Comparison of ENCODE assay signal across 16 cellular contexts in the genomic region with DNA sequence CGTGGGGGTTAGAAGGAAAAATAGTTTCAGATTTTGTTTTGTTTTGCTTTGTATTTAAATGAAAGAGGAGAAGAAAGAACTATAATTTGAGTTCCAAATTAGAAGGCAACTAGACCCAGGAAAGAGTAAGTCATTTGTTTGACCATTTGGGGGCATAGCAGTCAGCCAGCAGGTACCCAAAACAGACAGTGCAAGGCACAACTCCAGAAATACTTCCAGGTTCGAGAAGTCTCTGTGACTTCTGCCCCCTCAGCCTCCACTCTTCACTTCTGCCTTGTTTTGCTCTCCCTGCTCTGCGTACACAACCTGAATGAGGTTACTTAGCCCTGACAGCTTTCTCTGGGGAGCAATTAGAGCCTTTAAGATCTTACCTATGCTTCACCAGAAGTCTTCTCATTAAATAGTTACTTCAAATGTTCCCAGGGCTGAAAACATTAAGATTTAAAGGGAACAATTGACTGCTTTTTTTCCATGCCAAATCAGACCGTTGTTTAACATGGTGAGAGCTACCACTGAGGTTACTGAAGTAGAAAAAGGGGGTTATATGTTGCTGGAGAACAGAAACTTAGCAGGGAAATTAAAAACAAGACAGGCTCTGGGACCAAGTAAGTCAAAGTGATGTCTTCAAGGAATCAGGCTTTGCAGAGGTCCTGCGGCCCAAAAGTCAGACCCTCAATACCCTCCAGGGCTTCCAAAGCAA.
DNase-seq lines count a peak whose midpoint lies in the region; ATAC-seq and TF ChIP-seq lines count a peak whose summit lies in the region.
"Had no signal": no experiment of that assay in that cellular context is flagged by ENCODE, and none has a peak within 500 bp of the region (broad histone marks: within the 10 kb centered on the region; RNA-seq: fewer than 3 reads in every experiment).

No MANE protein-coding gene starts in this region.

- H3K9me2 ChIP-seq in SU-DHL-6 (replicated peaks; ENCODE audit: insufficient read depth, low read length) = no peaks in the 10 kb centered on the region

- H3K79me2 ChIP-seq in SU-DHL-6 (ENCODE audit: insufficient read depth, low read length) = no peaks in the 10 kb centered on the region

- H3K4me2 ChIP-seq in SU-DHL-6 (ENCODE audit: low read depth, low read length, poor library complexity, severe bottlenecking) = peak overlapping the region; percentile 54

- peak overlapping the region; percentile 56 for H2AFZ ChIP-seq in SU-DHL-6 (ENCODE audit: low read depth, low read length, severe bottlenecking)
- H2AFZ ChIP-seq: GM23248 had no signal

- H3K27ac ChIP-seq in SU-DHL-6 (ENCODE audit: low read depth, low read length) (peak overlapping the region; percentile 74), transverse colon (no peak overlapping the region)
- H3K27ac ChIP-seq: GM23248, ovary had no signal

- no peak for TF ChIP-seq EP300 in transverse colon (IDR thresholded peaks at IDR 0.05; ENCODE audit: low read depth)

- H3K27me3 Mint-ChIP-seq in CD14-positive monocyte (ENCODE audit: low read depth in 3 of 3) = no peaks in the 10 kb centered on the region
- H3K27me3 Mint-ChIP-seq: activated CD8-positive, alpha-beta memory T cell treated with anti-CD3 and anti-CD28 coated beads, Interleukin-2, amount 10 ng/mL, durations not matched to agents 7 days and 5 days had no signal

- H3K4me3 Mint-ChIP-seq in CD14-positive monocyte = peak overlapping the region in 1 of 2 donors; percentile 37
- H3K4me3 Mint-ChIP-seq: activated CD8-positive, alpha-beta memory T cell treated with anti-CD3 and anti-CD28 coated beads, Interleukin-2, amount 10 ng/mL, durations not matched to agents 7 days and 5 days; stimulated activated effector memory CD8-positive, alpha-beta T cell treated with anti-CD3 and anti-CD28 coated beads, Interleukin-12 subunit alpha, Interleukin-12 subunit beta, amount 100 ng/mL, for 72 hours had no signal

- H3K27ac Mint-ChIP-seq in CD14-positive monocyte = peak overlapping the region; percentile 43 to 88 (median 79)
- H3K27ac Mint-ChIP-seq: activated CD8-positive, alpha-beta memory T cell treated with anti-CD3 and anti-CD28 coated beads, Interleukin-2, amount 10 ng/mL, durations not matched to agents 7 days and 5 days; stimulated activated effector memory CD8-positive, alpha-beta T cell treated with anti-CD3 and anti-CD28 coated beads, Interleukin-12 subunit alpha, Interleukin-12 subunit beta, amount 100 ng/mL, for 72 hours had no signal

- no peaks in the 10 kb centered on the region for H3K4me1 ChIP-seq in transverse colon

- no peaks in the 10 kb centered on the region for H3K9me3 ChIP-seq in SU-DHL-6 (ENCODE audit: insufficient read depth, low read length)
- H3K9me3 ChIP-seq in transverse colon = no peaks in the 10 kb centered on the region
- H3K9me3 ChIP-seq: ovary had no signal

- in situ Hi-C loops in transverse colon (cut with MboI; ENCODE audit: low pct_ligation_motif_present in 1 of 4, low pct_unique_long_range_greater_than_20kb in 1 of 4, low sequenced_read_pairs in 3 of 4) = no loop called here

- TF ChIP-seq CTCF in CD14-positive monocyte (IDR thresholded peaks at IDR 0.05) = no peak
- TF ChIP-seq CTCF in SU-DHL-6 (IDR thresholded peaks at IDR 0.05; ENCODE audit: insufficient read depth, low read length, poor library complexity, severe bottlenecking) = peak; percentile 24
- no peak for TF ChIP-seq CTCF in transverse colon (IDR thresholded peaks at IDR 0.05)

- peak overlapping the region; percentile 42 for H3K9ac ChIP-seq in SU-DHL-6 (ENCODE audit: low read length)
- H3K9ac ChIP-seq: GM23248 had no signal

- H3K27me3 ChIP-seq in SU-DHL-6 (ENCODE audit: low read length) (no peaks in the 10 kb centered on the region), transverse colon (no peaks in the 10 kb centered on the region)
- H3K27me3 ChIP-seq: ovary had no signal

- ATAC-seq in GM18868 (IDR thresholded peaks at IDR 0.05; ENCODE audit: unreplicated experiment) (peak; percentile 67), HG02759 (IDR thresholded peaks at IDR 0.05; ENCODE audit: unreplicated experiment) (peak; percentile 41)
- ATAC-seq: activated CD8-positive, alpha-beta memory T cell treated with anti-CD3 and anti-CD28 coated beads, Interleukin-2, amount 10 ng/mL, durations not matched to agents 7 days and 5 days; K562; stimulated activated effector memory CD8-positive, alpha-beta T cell treated with anti-CD3 and anti-CD28 coated beads, Interleukin-12 subunit alpha, Interleukin-12 subunit beta, amount 100 ng/mL, for 72 hours had no signal

- H3K36me3 Mint-ChIP-seq in CD14-positive monocyte = peaks cover 6 to 7% of the 10 kb centered on the region in 2 donors
- H3K36me3 Mint-ChIP-seq: activated CD8-positive, alpha-beta memory T cell treated with anti-CD3 and anti-CD28 coated beads, Interleukin-2, amount 10 ng/mL, durations not matched to agents 7 days and 5 days; stimulated activated effector memory CD8-positive, alpha-beta T cell treated with anti-CD3 and anti-CD28 coated beads, Interleukin-12 subunit alpha, Interleukin-12 subunit beta, amount 100 ng/mL, for 72 hours had no signal

- peaks cover 0 to 8% (median 0%) of the 10 kb centered on the region in 7 donors for H3K9me3 Mint-ChIP-seq in CD14-positive monocyte

- no peaks in the 10 kb centered on the region for H4K20me1 ChIP-seq in SU-DHL-6 (ENCODE audit: low read depth, low read length)

- peak overlapping the region; percentile 5 for H3K4me3 ChIP-seq in SU-DHL-6 (ENCODE audit: insufficient read depth, low read length, poor library complexity, severe bottlenecking)
- H3K4me3 ChIP-seq in transverse colon = no peak overlapping the region
- H3K4me3 ChIP-seq: GM23248, K562, ovary had no signal

- no peaks in the 10 kb centered on the region for H3F3A ChIP-seq in SU-DHL-6 (ENCODE audit: insufficient read depth)

- WGBS in transverse colon (ENCODE audit: low coverage in 1 of 2), 2 donors = 66 to 69% methylated on average over 2 to 5 of the region's 5 CpGs

- DNase-seq in CD14-positive monocyte (ENCODE audit: low spot score) (no peak), NK-92 (lab: John Stamatoyannopoulos, UW; ENCODE audit: unreplicated experiment) (no peak), transverse colon (no peak), NCI-H187 treated with DMSO at 0.1 percent for 48 hours (lab: John Stamatoyannopoulos, UW) (no peak)
- DNase-seq in activated naive CD4-positive, alpha-beta T cell (lab: John Stamatoyannopoulos, UW) = no peak
- DNase-seq: activated CD8-positive, alpha-beta memory T cell treated with anti-CD3 and anti-CD28 coated beads, Interleukin-2, amount 10 ng/mL, durations not matched to agents 7 days and 5 days; DMS53; GM23248; mammary epithelial cell; NCI-H2171 treated with DMSO at 0.1 percent for 48 hours; ovary had no signal

- peaks cover 55% of the 10 kb centered on the region for H3K4me1 Mint-ChIP-seq in CD14-positive monocyte
- H3K4me1 Mint-ChIP-seq: activated CD8-positive, alpha-beta memory T cell treated with anti-CD3 and anti-CD28 coated beads, Interleukin-2, amount 10 ng/mL, durations not matched to agents 7 days and 5 days; stimulated activated effector memory CD8-positive, alpha-beta T cell treated with anti-CD3 and anti-CD28 coated beads, Interleukin-12 subunit alpha, Interleukin-12 subunit beta, amount 100 ng/mL, for 72 hours had no signal

- intact Hi-C loops in CD14-positive monocyte (cut with micrococcal nuclease) = no loop called here
- intact Hi-C loops in transverse colon (cut with DNase I; ENCODE audit: low total_unique reads) = no loop called here

- no peak for TF ChIP-seq POLR2A in transverse colon (IDR thresholded peaks at IDR 0.05)

- H3K36me3 ChIP-seq in SU-DHL-6 (ENCODE audit: low read length) = no peaks in the 10 kb centered on the region
- H3K36me3 ChIP-seq in transverse colon = no peaks in the 10 kb centered on the region
- H3K36me3 ChIP-seq: ovary had no signal
